ENCODE assay signal across 8 cellular contexts in the genomic region with DNA sequence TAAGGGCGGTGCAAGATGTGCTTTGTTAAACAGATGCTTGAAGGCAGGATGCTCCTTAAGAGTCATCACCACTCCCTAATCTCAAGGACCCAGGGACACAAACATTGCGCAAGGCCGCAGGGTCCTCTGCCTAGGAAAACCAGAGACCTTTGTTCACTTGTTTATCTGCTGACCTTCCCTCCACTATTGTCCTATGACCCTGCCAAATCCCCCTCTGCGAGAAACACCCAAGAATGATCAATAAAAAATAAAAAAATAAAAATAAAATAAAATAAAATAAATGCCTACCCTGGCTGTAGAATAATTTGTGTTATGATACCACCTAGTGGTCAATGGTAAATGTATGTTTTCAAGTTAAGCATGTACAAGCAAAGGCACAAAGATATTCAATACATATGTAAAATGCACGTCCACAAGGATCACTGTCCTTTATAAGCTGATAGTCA. TPM values are rescaled to one million over a fixed set of nuclear protein-coding genes. Genes with fewer than 3 reads are reported as not detected.
DNase-seq lines count a peak whose midpoint lies in the region; ATAC-seq and TF ChIP-seq lines count a peak whose summit lies in the region.
"Not testable (repeated sequence)": the region's sequence is repeated elsewhere in the genome, so short reads cannot be mapped to it uniquely, and the experiment has no call there.

No MANE protein-coding gene starts in this region.

- H3K9me3 ChIP-seq in OCI-LY7 (ENCODE audit: low read length); adrenal gland (replicated peaks in 1 of 3); fibroblast of lung (ENCODE audit: control insufficient read depth, insufficient read depth, low read depth, low read length); sigmoid colon: not testable (repeated sequence)

- ATAC-seq in GM18858 (IDR thresholded peaks at IDR 0.05; ENCODE audit: unreplicated experiment) (peak; percentile 46), left lobe of liver (peak; percentile 70)

- H3K9ac ChIP-seq in fibroblast of lung (ENCODE audit: insufficient read depth, low read length): not testable (repeated sequence)

- H3K27me3 ChIP-seq in adrenal gland; fibroblast of lung (ENCODE audit: control insufficient read depth, insufficient read depth, low read length); sigmoid colon: not testable (repeated sequence)

- not testable (repeated sequence) for H3K9me2 ChIP-seq in OCI-LY7 (ENCODE audit: insufficient read depth, low read length)

- 33 to 48% (median 43%) methylated on average over 5 of the region's 5 CpGs for WGBS in adrenal gland, 4 donors
- 46 to 58% methylated on average over 5 of the region's 5 CpGs for WGBS in sigmoid colon, 2 donors

- not testable (repeated sequence) for TF ChIP-seq POLR2A in adrenal gland (IDR thresholded peaks at IDR 0.05); sigmoid colon (IDR thresholded peaks at IDR 0.05)

- not testable (repeated sequence) for H3K4me1 ChIP-seq in OCI-LY7 (ENCODE audit: insufficient read depth, low read length, poor library complexity, severe bottlenecking); adrenal gland (replicated peaks in 1 of 2); fibroblast of lung (ENCODE audit: control insufficient read depth, extremely low read depth, insufficient read depth, low read length); sigmoid colon

- peak; percentile 60 for TF ChIP-seq CTCF in AG10803 (conservative IDR thresholded peaks at IDR 0.05; ENCODE audit: low read length)
- peak; percentile 75 for TF ChIP-seq CTCF in OCI-LY7 (conservative IDR thresholded peaks at IDR 0.05; ENCODE audit: low read length)
- TF ChIP-seq CTCF in adrenal gland (IDR thresholded peaks at IDR 0.05): peak; percentile 45 to 89 (median 62)
- TF ChIP-seq CTCF in fibroblast of lung (conservative IDR thresholded peaks at IDR 0.05 in 1 of 2, IDR thresholded peaks at IDR 0.05 in 1 of 2; ENCODE audit: low read depth in 1 of 2, low read length in 2 of 2): peak in 1 of 2 donors; percentile 37
- TF ChIP-seq CTCF in sigmoid colon (IDR thresholded peaks at IDR 0.05): peak in 3 of 4 experiments; percentile 51 to 54 (median 51)

- not testable (repeated sequence) for H3K27ac ChIP-seq in OCI-LY7 (ENCODE audit: low read depth, low read length, poor library complexity, severe bottlenecking); adrenal gland; fibroblast of lung (ENCODE audit: insufficient read depth, low read length); sigmoid colon

- TF ChIP-seq EP300 in sigmoid colon (IDR thresholded peaks at IDR 0.05): not testable (repeated sequence)

- not testable (repeated sequence) for H2AFZ ChIP-seq in OCI-LY7 (ENCODE audit: low read length); fibroblast of lung (ENCODE audit: low read length)

- not testable (repeated sequence) for H3K36me3 ChIP-seq in OCI-LY7 (ENCODE audit: insufficient read depth, low read length); adrenal gland (replicated peaks in 1 of 2); fibroblast of lung (ENCODE audit: control insufficient read depth, insufficient read depth, low read length); sigmoid colon

- H3K4me2 ChIP-seq in OCI-LY7 (ENCODE audit: low read length); fibroblast of lung (ENCODE audit: extremely low read depth, insufficient read depth, low read length): not testable (repeated sequence)

- H4K20me1 ChIP-seq in OCI-LY7 (ENCODE audit: insufficient read depth, low read length); fibroblast of lung (ENCODE audit: control insufficient read depth, extremely low read depth, insufficient read depth, low read length): not testable (repeated sequence)

- not testable (repeated sequence) for H3K79me2 ChIP-seq in OCI-LY7 (ENCODE audit: insufficient read depth, low read depth, low read length); fibroblast of lung (ENCODE audit: control insufficient read depth, insufficient read depth, low read length)

- not testable (repeated sequence) for BruUV-seq in OCI-LY7 (replicated peaks; lab: Mats Ljungman, UMichigan)

- DNase-seq in AG10803 (ENCODE audit: low read depth) (peak; percentile 45), M059J (ENCODE audit: low read depth) (peak; percentile 44), OCI-LY7 (ENCODE audit: low spot score) (peak; percentile 60), adrenal gland (peak in 3 of 7 donors; percentile 17 to 37 (median 27)), fibroblast of lung (ENCODE audit: low read depth in 2 of 2) (peak; percentile 28 to 74)
- not testable (repeated sequence) for DNase-seq in left lobe of liver (ENCODE audit: low spot score); sigmoid colon

- CTCF ChIA-PET in OCI-LY7 (lab: Charles Lee; ENCODE audit: unreplicated experiment): interaction anchor here (0.6 kb wide), 1 partner anchor 94 kb away, joined by 3 read pairs; a partner anchor contains a TSS

- H3K4me3 ChIP-seq in AG10803 (ENCODE audit: low read length); OCI-LY7 (ENCODE audit: low read depth, low read length, poor library complexity, severe bottlenecking); adrenal gland; fibroblast of lung (replicated peaks in 1 of 4; ENCODE audit: control extremely low read depth in 1 of 4, insufficient read depth in 1 of 4, low read depth in 3 of 4, low read length in 4 of 4); sigmoid colon: not testable (repeated sequence)

- POLR2A ChIA-PET in OCI-LY7 (lab: Charles Lee): not testable (repeated sequence)

- intact Hi-C loops in OCI-LY7 (cut with micrococcal nuclease; ENCODE audit: unreplicated experiment) (loop anchor here (1.0 to 2.0 kb wide), 2 partner anchors 154 to 368 kb away; no protein-coding TSS in a partner anchor), adrenal gland (cut with DNase I) (loop anchor here (5.0 kb wide), 2 partner anchors 152 to 157 kb away; no protein-coding TSS in a partner anchor), sigmoid colon (cut with DNase I) (loop anchor here (5.0 to 10.0 kb wide), 3 partner anchors 152 to 367 kb away; a partner anchor contains a TSS)

RNA-seq across cellular contexts. Expression of a gene that starts 20.3 kb away (rescaled TPM):
- 22.0 and 26.7 TPM in 2 replicates for total RNA-seq in M059J (2014; rRNA removed; shearing (Covaris generic))
- total RNA-seq in OCI-LY7 (2014; rRNA removed; shearing (Covaris generic)): 50.2 and 56.1 TPM in 2 replicates
- total RNA-seq in OCI-LY7 (2022): 60.3 and 67.6 TPM in 2 replicates
- total RNA-seq in adrenal gland: 10 to 100 TPM; 15.3 to 32.1 (median 23.6) TPM
- 10 to 100 TPM; 20.4 to 28.6 (median 27.8) TPM for polyA plus RNA-seq in adrenal gland
- total RNA-seq in fibroblast of lung: 28.6 and 28.8 TPM in 2 replicates
- 16.9 and 17.5 TPM in 2 replicates for polyA plus RNA-seq in fibroblast of lung
- 10.2 and 10.9 TPM in 2 replicates for polyA plus RNA-seq in fibroblast of lung (2012)
- polyA minus RNA-seq in fibroblast of lung (ENCODE audit: low replicate concordance): 1.8 and 14.1 TPM in 2 replicates
- total RNA-seq in left lobe of liver: 10.5 TPM
- 10 to 100 TPM; 13.0 to 33.5 (median 21.6) TPM for total RNA-seq in sigmoid colon
- 10 to 100 TPM in 2 of 3 donors, 1 to 10 TPM in 1; 7.2 to 18.6 (median 17.1) TPM for polyA plus RNA-seq in sigmoid colon
